8 cellular contexts compared by ENCODE assay signal in genomic region chrX:11427082-11428033, GRCh38.
A peak's percentile ranks its signal among the peaks of the same experiment; 100 is the strongest.
DNase-seq lines count a peak whose midpoint lies in the region; ATAC-seq, FAIRE-seq and TF ChIP-seq lines count a peak whose summit lies in the region.

No MANE protein-coding gene starts in this region.

- ATAC-seq in HG03045 (IDR thresholded peaks at IDR 0.05; ENCODE audit: unreplicated experiment) (peak; percentile 58), GM21737 (IDR thresholded peaks at IDR 0.05; ENCODE audit: unreplicated experiment) (no peak)
- ATAC-seq in stimulated activated effector memory CD8-positive, alpha-beta T cell treated with anti-CD3 and anti-CD28 coated beads, Interleukin-12 subunit alpha, Interleukin-12 subunit beta, amount 100 ng/mL, for 72 hours = no peak

- peak; percentile 28 to 62 for TF ChIP-seq CTCF in endothelial cell of umbilical vein (IDR thresholded peaks at IDR 0.05; ENCODE audit: extremely low read depth in 1 of 2, insufficient read depth in 1 of 2, low read depth in 1 of 2, low read length in 2 of 2)

- no peaks in the 10 kb centered on the region for H4K20me1 ChIP-seq in endothelial cell of umbilical vein (replicated peaks; ENCODE audit: control insufficient read depth, extremely low read depth, insufficient read depth, low read length)

- dilution Hi-C loops in endothelial cell of umbilical vein (cut with MboI; ENCODE audit: extremely low pct_ligation_motif_present, low sequenced_read_pairs) = no loop called here

- no peak overlapping the region for H3K9ac ChIP-seq in endothelial cell of umbilical vein (replicated peaks; ENCODE audit: extremely low read depth, insufficient read depth, low read length)

- no peak overlapping the region for H3K27ac Mint-ChIP-seq in stimulated activated effector memory CD8-positive, alpha-beta T cell treated with anti-CD3 and anti-CD28 coated beads, Interleukin-12 subunit alpha, Interleukin-12 subunit beta, amount 100 ng/mL, for 72 hours

- H3K4me3 ChIP-seq in endothelial cell of umbilical vein (replicated peaks in 1 of 3; ENCODE audit: insufficient read depth in 1 of 3, low read depth in 1 of 3, low read length in 3 of 3) = peak overlapping the region; percentile 2 to 54 (median 27)

- TF ChIP-seq POLR2A in endothelial cell of umbilical vein (IDR thresholded peaks at IDR 0.05; ENCODE audit: low read depth, low read length) = no peak

- no peaks in the 10 kb centered on the region for H3K36me3 Mint-ChIP-seq in stimulated activated effector memory CD8-positive, alpha-beta T cell treated with anti-CD3 and anti-CD28 coated beads, Interleukin-12 subunit alpha, Interleukin-12 subunit beta, amount 100 ng/mL, for 72 hours

- H3K27me3 ChIP-seq in endothelial cell of umbilical vein (ENCODE audit: control insufficient read depth in 2 of 2, insufficient read depth in 2 of 2, low read length in 2 of 2) = no peaks in the 10 kb centered on the region

- H3K4me2 ChIP-seq in endothelial cell of umbilical vein (ENCODE audit: insufficient read depth, low read length) = peak overlapping the region; percentile 8

- no peaks in the 10 kb centered on the region for H3K36me3 ChIP-seq in endothelial cell of umbilical vein (ENCODE audit: control insufficient read depth in 2 of 2, extremely low read depth in 1 of 2, insufficient read depth in 2 of 2, low read length in 2 of 2)

- no peaks in the 10 kb centered on the region for H3K79me2 ChIP-seq in endothelial cell of umbilical vein (ENCODE audit: control insufficient read depth, insufficient read depth, low read length)

- H3K4me3 Mint-ChIP-seq in stimulated activated effector memory CD8-positive, alpha-beta T cell treated with anti-CD3 and anti-CD28 coated beads, Interleukin-12 subunit alpha, Interleukin-12 subunit beta, amount 100 ng/mL, for 72 hours = no peak overlapping the region

- no peaks in the 10 kb centered on the region for H3K9me3 ChIP-seq in endothelial cell of umbilical vein (replicated peaks; ENCODE audit: control insufficient read depth, insufficient read depth, low read length)

- H3K4me1 Mint-ChIP-seq in stimulated activated effector memory CD8-positive, alpha-beta T cell treated with anti-CD3 and anti-CD28 coated beads, Interleukin-12 subunit alpha, Interleukin-12 subunit beta, amount 100 ng/mL, for 72 hours = no peaks in the 10 kb centered on the region

- H3K27ac ChIP-seq in endothelial cell of umbilical vein (ENCODE audit: insufficient read depth, low read depth, low read length) = no peak overlapping the region

- H2AFZ ChIP-seq in endothelial cell of umbilical vein (ENCODE audit: low read depth, low read length) = peak overlapping the region; percentile 85

- POLR2A ChIA-PET in endothelial cell of umbilical vein (lab: Charles Lee) = no interaction called here

- peaks cover 4% of the 10 kb centered on the region for H3K4me1 ChIP-seq in endothelial cell of umbilical vein (ENCODE audit: control insufficient read depth, extremely low read depth, insufficient read depth, low read length)

- FAIRE-seq in endothelial cell of umbilical vein (lab: Jason Lieb, UNC) = peak; percentile 48

- intact Hi-C loops in endothelial cell of umbilical vein (cut with micrococcal nuclease) = loop anchor here (2.0 kb wide), 1 partner anchor 47 kb away; no protein-coding TSS in a partner anchor

- H3K9me1 ChIP-seq in endothelial cell of umbilical vein (replicated peaks; ENCODE audit: control insufficient read depth, extremely low read depth, insufficient read depth, low read length) = no peaks in the 10 kb centered on the region

- BruUV-seq in endothelial cell of umbilical vein (replicated peaks; lab: Mats Ljungman, UMichigan) = no TSS peak

- DNase-seq in D341Med (ENCODE audit: low spot score) (peak; percentile 8), endothelial cell of umbilical vein (ENCODE audit: low read depth, low spot score) (peak; percentile 29), myocyte (ENCODE audit: low read depth) (peak; percentile 73), NCI-H1930 (lab: John Stamatoyannopoulos, UW) (no peak), NOMO-1 treated with DMSO at 0.1 percent for 48 hours (lab: John Stamatoyannopoulos, UW; ENCODE audit: unreplicated experiment) (no peak)
- no peak for DNase-seq in stimulated activated effector memory CD8-positive, alpha-beta T cell treated with anti-CD3 and anti-CD28 coated beads, Interleukin-12 subunit alpha, Interleukin-12 subunit beta, amount 100 ng/mL, for 72 hours (ENCODE audit: low spot score in 2 of 2)

- CTCF ChIA-PET in endothelial cell of umbilical vein (lab: Charles Lee) = no interaction called here

- H3K9me3 Mint-ChIP-seq in stimulated activated effector memory CD8-positive, alpha-beta T cell treated with anti-CD3 and anti-CD28 coated beads, Interleukin-12 subunit alpha, Interleukin-12 subunit beta, amount 100 ng/mL, for 72 hours = no peaks in the 10 kb centered on the region

TF ChIP-seq in endothelial cell of umbilical vein, 7 proteins besides CTCF, POLR2A, EP300 and RAD21:
- TF ChIP-seq POLR2AphosphoS5 (IDR thresholded peaks at IDR 0.05; ENCODE audit: insufficient read depth, low read depth, low read length) (no peak), JUN (IDR thresholded peaks at IDR 0.05; ENCODE audit: borderline replicate concordance, insufficient read depth, insufficient read length, low read depth) (no peak), MYC (IDR thresholded peaks at IDR 0.05; ENCODE audit: low read depth, low read length) (no peak), MAX (IDR thresholded peaks at IDR 0.05; ENCODE audit: insufficient read depth, insufficient read length) (no peak), EZH2 (IDR thresholded peaks at IDR 0.05; ENCODE audit: borderline replicate concordance, low read depth, low read length, severe bottlenecking) (no peak), GATA2 (IDR thresholded peaks at IDR 0.05; ENCODE audit: insufficient read depth, insufficient read length, low read depth, low read length) (no peak), FOS (IDR thresholded peaks at IDR 0.05; ENCODE audit: borderline replicate concordance, insufficient read depth, low read length) (no peak)

Comparison
In these comparisons a context has a peak if more than half of its experiments do, and no peak if none do; other contexts are left out.
1. DNase-seq: peak in D341Med (single experiment), endothelial cell of umbilical vein (single experiment) and myocyte (single experiment); none in stimulated activated effector memory CD8-positive, alpha-beta T cell treated with anti-CD3 and anti-CD28 coated beads, Interleukin-12 subunit alpha, Interleukin-12 subunit beta, amount 100 ng/mL, for 72 hours (0 of 2), NCI-H1930 (0 of 2) and NOMO-1 treated with DMSO at 0.1 percent for 48 hours (single experiment).